18 cellular contexts compared by ENCODE assay signal in the genomic region with DNA sequence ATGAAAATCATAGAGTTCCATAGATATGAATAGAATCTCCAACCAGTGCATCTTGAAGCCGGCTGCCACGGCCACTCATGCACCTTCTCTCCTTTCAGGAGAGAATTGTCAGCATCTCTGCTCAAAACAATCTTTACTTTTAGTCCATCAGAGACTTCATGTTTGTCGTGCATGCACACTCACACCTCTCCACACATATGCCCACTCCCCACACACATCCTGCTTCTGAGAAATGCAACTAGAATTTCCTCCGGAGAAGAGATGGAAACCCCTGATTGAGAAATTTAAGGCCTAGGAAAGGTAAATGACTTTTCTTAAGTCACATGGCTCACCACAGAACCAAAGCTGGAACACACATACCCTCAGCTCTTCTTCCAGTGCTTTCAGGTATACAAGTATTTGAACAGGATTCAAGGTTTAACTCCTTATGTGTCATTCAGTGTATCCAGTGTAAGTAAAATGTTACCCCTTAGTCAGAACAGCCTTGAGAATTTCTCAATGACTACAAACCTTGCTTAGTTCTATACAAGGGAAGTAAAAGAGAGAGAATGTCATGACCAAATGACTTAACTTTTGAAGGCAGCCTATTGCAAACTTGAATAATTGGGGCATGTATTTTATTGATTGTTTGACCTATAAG.
A peak's percentile ranks its signal among the peaks of the same experiment; 100 is the strongest.
DNase-seq lines count a peak whose midpoint lies in the region; ATAC-seq and TF ChIP-seq lines count a peak whose summit lies in the region.
"Had no signal": no experiment of that assay in that cellular context is flagged by ENCODE, and none has a peak within 500 bp of the region (broad histone marks: within the 10 kb centered on the region; RNA-seq: fewer than 3 reads in every experiment).

No MANE protein-coding gene starts in this region.

- H3K9me3 ChIP-seq in PC-9 (ENCODE audit: insufficient read depth, low read depth) = no peaks in the 10 kb centered on the region
- H3K9me3 ChIP-seq: BLaER1, SJSA1 had no signal

- POLR2A ChIA-PET in PC-9 (lab: Charles Lee; ENCODE audit: unreplicated experiment) = no interaction called here
- POLR2A ChIA-PET in activated CD4-positive, alpha-beta memory T cell treated with anti-CD3 and anti-CD28 coated beads for 36 hours (lab: Charles Lee) = no interaction called here

- no TSS peak for BruUV-seq in PC-9 (replicated peaks; lab: Mats Ljungman, UMichigan)

- H3F3A ChIP-seq in GM23338 (replicated peaks; ENCODE audit: low read depth) = no peaks in the 10 kb centered on the region
- H3F3A ChIP-seq in PC-9 (ENCODE audit: insufficient read depth, low read depth) = peaks cover 66% of the 10 kb centered on the region

- no peaks in the 10 kb centered on the region for H3K79me2 ChIP-seq in GM23338 (replicated peaks; ENCODE audit: insufficient read depth)
- peaks cover 16% of the 10 kb centered on the region; the same call in 1 of the 2 replicates for H3K79me2 ChIP-seq in PC-9 (ENCODE audit: low read depth)

- intact Hi-C loops in PC-9 (cut with micrococcal nuclease; ENCODE audit: unreplicated experiment) = no loop called here
- intact Hi-C loops in activated CD4-positive, alpha-beta memory T cell treated with anti-CD3 and anti-CD28 coated beads for 36 hours (cut with micrococcal nuclease) = loop anchor here (1.0 kb wide), 1 partner anchor 20 kb away; no protein-coding TSS in a partner anchor

- H3K4me1 ChIP-seq in GM23338 (ENCODE audit: insufficient read depth) (0 out of 2 replicates have a peak, but pooled peaks cover 3% of the 10 kb centered on the region), PC-9 (replicated peaks; ENCODE audit: insufficient read depth) (no peaks in the 10 kb centered on the region)
- H3K4me1 ChIP-seq: BLaER1, SJSA1 had no signal

- no peaks in the 10 kb centered on the region for H4K20me1 ChIP-seq in GM23338 (replicated peaks; ENCODE audit: insufficient read depth)
- no peaks in the 10 kb centered on the region for H4K20me1 ChIP-seq in PC-9 (ENCODE audit: insufficient read depth)
- H4K20me1 ChIP-seq: BLaER1 had no signal

- H2AFZ ChIP-seq in GM23338 = no peak overlapping the region
- no peak overlapping the region for H2AFZ ChIP-seq in PC-9

- TF ChIP-seq CTCF in GM23338 (conservative IDR thresholded peaks at IDR 0.05; ENCODE audit: low read depth in 2 of 2) (no peak), PC-9 (conservative IDR thresholded peaks at IDR 0.05) (no peak), nephron progenitor cell (IDR thresholded peaks at IDR 0.05) (no peak)

- H3K27me3 Mint-ChIP-seq in activated naive CD4-positive, alpha-beta T cell treated with anti-CD3 and anti-CD28 coated beads, Interleukin-2, amount 50 U/mL, for 24 hours = peaks cover 2% of the 10 kb centered on the region
- H3K27me3 Mint-ChIP-seq in GM23338 (ENCODE audit: insufficient read depth, low read depth, poor library complexity) (no peaks in the 10 kb centered on the region), nephron progenitor cell (ENCODE audit: low read depth, poor library complexity) (no peaks in the 10 kb centered on the region)
- H3K27me3 Mint-ChIP-seq in activated CD4-positive, alpha-beta memory T cell treated with anti-CD3 and anti-CD28 coated beads for 36 hours = peaks cover 5% of the 10 kb centered on the region

- CTCF ChIA-PET in PC-9 (lab: Charles Lee) = no interaction called here
- CTCF ChIA-PET in activated CD4-positive, alpha-beta memory T cell treated with anti-CD3 and anti-CD28 coated beads for 36 hours (lab: Charles Lee) = no interaction called here

- H3K9me2 ChIP-seq in GM23338 (ENCODE audit: insufficient read depth) (no peaks in the 10 kb centered on the region), PC-9 (ENCODE audit: insufficient read depth) (no peaks in the 10 kb centered on the region)

- peak overlapping the region; percentile 35 for H3K27ac Mint-ChIP-seq in activated naive CD4-positive, alpha-beta T cell treated with anti-CD3 and anti-CD28 coated beads, Interleukin-2, amount 50 U/mL, for 24 hours
- H3K27ac Mint-ChIP-seq in GM23338 = peak overlapping the region; percentile 38; the same call in 1 of the 2 replicates
- peak overlapping the region; percentile 39 for H3K27ac Mint-ChIP-seq in nephron progenitor cell
- no peak overlapping the region for H3K27ac Mint-ChIP-seq in activated CD4-positive, alpha-beta memory T cell treated with anti-CD3 and anti-CD28 coated beads for 36 hours
- H3K27ac Mint-ChIP-seq: CD4-positive, alpha-beta memory T cell had no signal

- DNase-seq in activated naive CD4-positive, alpha-beta T cell treated with Interleukin-2 at 50 U/mL for 16 hours = no peak
- DNase-seq in GM23338 (ENCODE audit: low spot score) (no peak), PC-9 (no peak), nephron progenitor cell (no peak)
- no peak for DNase-seq in activated CD4-positive, alpha-beta memory T cell treated with anti-CD3 and anti-CD28 coated beads for 36 hours
- DNase-seq: CD4-positive, alpha-beta memory T cell; GF-D8; KBM-7; NCI-H1417 treated with DMSO at 0.1 percent for 48 hours; NCI-H1930; NCI-H226; NCI-H524; NCI-H82 had no signal

- no peak for ATAC-seq in GM23338
- no peak for ATAC-seq in HG02623 (IDR thresholded peaks at IDR 0.05; ENCODE audit: unreplicated experiment)
- ATAC-seq: GM12878 had no signal

- H3K36me3 Mint-ChIP-seq in activated naive CD4-positive, alpha-beta T cell treated with anti-CD3 and anti-CD28 coated beads, Interleukin-2, amount 50 U/mL, for 24 hours = no peaks in the 10 kb centered on the region
- no peaks in the 10 kb centered on the region for H3K36me3 Mint-ChIP-seq in GM23338 (ENCODE audit: low read depth)
- H3K36me3 Mint-ChIP-seq in nephron progenitor cell (ENCODE audit: low read depth) = no peaks in the 10 kb centered on the region
- no peaks in the 10 kb centered on the region for H3K36me3 Mint-ChIP-seq in activated CD4-positive, alpha-beta memory T cell treated with anti-CD3 and anti-CD28 coated beads for 36 hours
- H3K36me3 Mint-ChIP-seq: CD4-positive, alpha-beta memory T cell had no signal

- H3K36me3 ChIP-seq in GM23338 (ENCODE audit: insufficient read depth) (no peaks in the 10 kb centered on the region), PC-9 (ENCODE audit: low read depth) (peaks cover 66% of the 10 kb centered on the region)
- H3K36me3 ChIP-seq: BLaER1, SJSA1 had no signal

- H3K4me3 Mint-ChIP-seq in activated naive CD4-positive, alpha-beta T cell treated with anti-CD3 and anti-CD28 coated beads, Interleukin-2, amount 50 U/mL, for 24 hours = no peak overlapping the region
- H3K4me3 Mint-ChIP-seq in GM23338 = no peak overlapping the region
- H3K4me3 Mint-ChIP-seq in nephron progenitor cell = no peak overlapping the region
- no peak overlapping the region for H3K4me3 Mint-ChIP-seq in activated CD4-positive, alpha-beta memory T cell treated with anti-CD3 and anti-CD28 coated beads for 36 hours
- H3K4me3 Mint-ChIP-seq: CD4-positive, alpha-beta memory T cell had no signal

- H3K4me3 ChIP-seq in GM23338 (no peak overlapping the region), PC-9 (no peak overlapping the region)
- H3K4me3 ChIP-seq: BLaER1, GM12878, SJSA1 had no signal

- H3K4me2 ChIP-seq in GM23338 (no peak overlapping the region), PC-9 (no peak overlapping the region)
- H3K4me2 ChIP-seq: BLaER1 had no signal

- H3K27me3 ChIP-seq in GM23338 (ENCODE audit: insufficient read depth) (no peaks in the 10 kb centered on the region), PC-9 (ENCODE audit: insufficient read depth, low read depth) (no peaks in the 10 kb centered on the region)
- H3K27me3 ChIP-seq: BLaER1 had no signal

- H3K27ac ChIP-seq in GM23338 (ENCODE audit: low read depth) = no peak overlapping the region
- peak overlapping the region; percentile 22; the same call in 1 of the 2 replicates for H3K27ac ChIP-seq in PC-9
- H3K27ac ChIP-seq: BLaER1, SJSA1 had no signal

- no peaks in the 10 kb centered on the region for H3K9me3 Mint-ChIP-seq in activated naive CD4-positive, alpha-beta T cell treated with anti-CD3 and anti-CD28 coated beads, Interleukin-2, amount 50 U/mL, for 24 hours
- H3K9me3 Mint-ChIP-seq in GM23338 (no peaks in the 10 kb centered on the region), nephron progenitor cell (no peaks in the 10 kb centered on the region)
- H3K9me3 Mint-ChIP-seq in activated CD4-positive, alpha-beta memory T cell treated with anti-CD3 and anti-CD28 coated beads for 36 hours = no peaks in the 10 kb centered on the region
- H3K9me3 Mint-ChIP-seq: CD4-positive, alpha-beta memory T cell had no signal

- no peaks in the 10 kb centered on the region for H3K4me1 Mint-ChIP-seq in activated naive CD4-positive, alpha-beta T cell treated with anti-CD3 and anti-CD28 coated beads, Interleukin-2, amount 50 U/mL, for 24 hours
- H3K4me1 Mint-ChIP-seq in GM23338 (peaks cover 6% of the 10 kb centered on the region; the same call in 1 of the 3 replicates), nephron progenitor cell (peaks cover 10% of the 10 kb centered on the region)
- H3K4me1 Mint-ChIP-seq in activated CD4-positive, alpha-beta memory T cell treated with anti-CD3 and anti-CD28 coated beads for 36 hours (ENCODE audit: low read depth) = peaks cover 8% of the 10 kb centered on the region

TF ChIP-seq in GM23338, 12 proteins besides CTCF, POLR2A, EP300 and RAD21:
- no peak for TF ChIP-seq CREB1 (CRISPR knock-in tag; IDR thresholded peaks at IDR 0.05; ENCODE audit: low read depth)
- TF ChIP-seq POLR2AphosphoS5 (IDR thresholded peaks at IDR 0.05; ENCODE audit: low read depth) = no peak
- TF ChIP-seq JUNB (IDR thresholded peaks at IDR 0.05; ENCODE audit: unreplicated experiment) = no peak
- no peak for TF ChIP-seq EZH2phosphoT487 (IDR thresholded peaks at IDR 0.05; ENCODE audit: unreplicated experiment)
- no peak for TF ChIP-seq NANOG (IDR thresholded peaks at IDR 0.05; ENCODE audit: borderline replicate concordance)
- no peak for TF ChIP-seq STAT1 (IDR thresholded peaks at IDR 0.05; ENCODE audit: unreplicated experiment)
- no peak for TF ChIP-seq ZNF331 (CRISPR knock-in tag; IDR thresholded peaks at IDR 0.05; ENCODE audit: low read depth)
- TF ChIP-seq, protein P1, sequence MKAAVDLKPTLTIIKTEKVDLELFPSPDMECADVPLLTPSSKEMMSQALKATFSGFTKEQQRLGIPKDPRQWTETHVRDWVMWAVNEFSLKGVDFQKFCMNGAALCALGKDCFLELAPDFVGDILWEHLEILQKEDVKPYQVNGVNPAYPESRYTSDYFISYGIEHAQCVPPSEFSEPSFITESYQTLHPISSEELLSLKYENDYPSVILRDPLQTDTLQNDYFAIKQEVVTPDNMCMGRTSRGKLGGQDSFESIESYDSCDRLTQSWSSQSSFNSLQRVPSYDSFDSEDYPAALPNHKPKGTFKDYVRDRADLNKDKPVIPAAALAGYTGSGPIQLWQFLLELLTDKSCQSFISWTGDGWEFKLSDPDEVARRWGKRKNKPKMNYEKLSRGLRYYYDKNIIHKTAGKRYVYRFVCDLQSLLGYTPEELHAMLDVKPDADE (IDR thresholded peaks at IDR 0.05) = no peak
